In the genomic region with DNA sequence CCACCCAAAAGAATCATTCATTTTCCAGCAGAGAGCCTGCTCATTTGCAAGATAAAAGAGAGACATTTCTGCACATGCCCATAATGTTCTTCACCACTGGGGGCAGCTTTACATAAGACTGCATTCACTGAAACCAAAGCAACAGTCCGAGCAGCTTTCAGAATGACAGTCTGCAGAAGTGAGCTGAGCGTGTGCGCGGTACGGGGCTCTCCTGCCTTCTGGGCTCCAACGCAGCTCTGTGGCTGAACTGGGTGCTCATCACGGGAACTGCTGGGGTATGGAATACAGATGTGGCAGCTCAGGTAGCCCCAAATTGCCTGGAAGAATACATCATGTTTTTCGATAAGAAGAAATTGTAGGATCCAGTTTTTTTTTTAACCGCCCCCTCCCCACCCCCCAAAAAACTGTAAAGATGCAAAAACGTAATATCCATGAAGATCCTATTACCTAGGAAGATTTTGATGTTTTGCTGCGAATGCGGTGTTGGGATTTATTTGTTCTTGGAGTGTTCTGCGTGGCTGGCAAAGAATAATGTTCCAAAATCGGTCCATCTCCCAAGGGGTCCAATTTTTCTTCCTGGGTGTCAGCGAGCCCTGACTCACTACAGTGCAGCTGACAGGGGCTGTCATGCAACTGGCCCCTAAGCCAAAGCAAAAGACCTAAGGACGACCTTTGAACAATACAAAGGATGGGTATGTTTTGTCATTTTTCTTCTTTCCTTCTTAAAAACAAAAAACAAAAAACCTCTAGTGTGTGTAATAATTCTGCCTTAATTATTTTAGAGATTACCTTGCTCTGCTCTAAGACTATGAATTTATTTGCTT, we compare ENCODE assay signal across 8 cellular contexts. TPM values are rescaled to one million over a fixed set of nuclear protein-coding genes. Genes with fewer than 3 reads are reported as not detected.
DNase-seq lines count a peak whose midpoint lies in the region; ATAC-seq, FAIRE-seq and TF ChIP-seq lines count a peak whose summit lies in the region.

A gene (plus strand): TSS at position 141 of the 824 bp plus-strand sequence.

- FAIRE-seq in RCC 7860 (lab: Jason Lieb, UNC): peak; percentile 73

- H3K27ac Mint-ChIP-seq in activated CD4-positive, alpha-beta T cell treated with anti-CD3 and anti-CD28 coated beads, Interleukin-2, amount 10 ng/mL, durations not matched to agents 24 days and 14 days: no peak within 1 kb of the TSS
- H3K27ac Mint-ChIP-seq in stimulated activated naive CD8-positive, alpha-beta T cell treated with anti-CD3 and anti-CD28 coated beads, Interleukin-15, amount 100 ng/mL, for 72 hours: no peak within 1 kb of the TSS

- peak; percentile 71 for DNase-seq in activated CD4-positive, alpha-beta T cell treated with anti-CD3 and anti-CD28 coated beads, Interleukin-2, amount 10 ng/mL, durations not matched to agents 24 days and 14 days
- no peak for DNase-seq in activated CD4-positive, alpha-beta T cell treated with anti-CD3 and anti-CD28 coated beads for 1 hour
- peak; percentile 59 for DNase-seq in HT-29 (ENCODE audit: low spot score)
- peak; percentile 57 for DNase-seq in RCC 7860 (ENCODE audit: low spot score)
- DNase-seq in choroid plexus epithelial cell (ENCODE audit: low read depth): peak; percentile 84
- peak; percentile 19 to 25 for DNase-seq in left colon
- peak; percentile 9 to 10 for DNase-seq in stimulated activated naive CD8-positive, alpha-beta T cell treated with anti-CD3 and anti-CD28 coated beads, Interleukin-15, amount 100 ng/mL, for 72 hours

- H3K4me1 Mint-ChIP-seq in activated CD4-positive, alpha-beta T cell treated with anti-CD3 and anti-CD28 coated beads, Interleukin-2, amount 10 ng/mL, durations not matched to agents 24 days and 14 days: peaks cover 2% of the 10 kb centered on the region
- H3K4me1 Mint-ChIP-seq in stimulated activated naive CD8-positive, alpha-beta T cell treated with anti-CD3 and anti-CD28 coated beads, Interleukin-15, amount 100 ng/mL, for 72 hours: no peaks in the 10 kb centered on the region

- H3K4me3 Mint-ChIP-seq in activated CD4-positive, alpha-beta T cell treated with anti-CD3 and anti-CD28 coated beads, Interleukin-2, amount 10 ng/mL, durations not matched to agents 24 days and 14 days: no peak within 1 kb of the TSS
- H3K4me3 Mint-ChIP-seq in stimulated activated naive CD8-positive, alpha-beta T cell treated with anti-CD3 and anti-CD28 coated beads, Interleukin-15, amount 100 ng/mL, for 72 hours: no peak within 1 kb of the TSS

- H3K9me3 Mint-ChIP-seq in activated CD4-positive, alpha-beta T cell treated with anti-CD3 and anti-CD28 coated beads, Interleukin-2, amount 10 ng/mL, durations not matched to agents 24 days and 14 days: no peaks in the 10 kb centered on the region
- H3K9me3 Mint-ChIP-seq in stimulated activated naive CD8-positive, alpha-beta T cell treated with anti-CD3 and anti-CD28 coated beads, Interleukin-15, amount 100 ng/mL, for 72 hours: peaks cover 0 to 5% of the 10 kb centered on the region in 2 donors

- H3K36me3 Mint-ChIP-seq in activated CD4-positive, alpha-beta T cell treated with anti-CD3 and anti-CD28 coated beads, Interleukin-2, amount 10 ng/mL, durations not matched to agents 24 days and 14 days (ENCODE audit: low read depth): no peaks in the 10 kb centered on the region

- ATAC-seq in GM21528 (IDR thresholded peaks at IDR 0.05; ENCODE audit: low FRiP score, unreplicated experiment) (peak; percentile 100), left colon (peak; percentile 99)
- ATAC-seq in stimulated activated naive CD8-positive, alpha-beta T cell treated with anti-CD3 and anti-CD28 coated beads, Interleukin-15, amount 100 ng/mL, for 72 hours: peak; percentile 96

- peak within 1 kb of the TSS; percentile 31 for H3K4me3 ChIP-seq in choroid plexus epithelial cell (ENCODE audit: low read depth, low read length)

- TF ChIP-seq CTCF in choroid plexus epithelial cell (conservative IDR thresholded peaks at IDR 0.05; ENCODE audit: low read depth, low read length): peak; percentile 79

- intact Hi-C loops in activated CD4-positive, alpha-beta T cell treated with anti-CD3 and anti-CD28 coated beads, Interleukin-2, amount 10 ng/mL, durations not matched to agents 24 days and 14 days (cut with micrococcal nuclease): no loop called here
- intact Hi-C loops in left colon (cut with DNase I, micrococcal nuclease): no loop called here

- H3K27me3 Mint-ChIP-seq in activated CD4-positive, alpha-beta T cell treated with anti-CD3 and anti-CD28 coated beads, Interleukin-2, amount 10 ng/mL, durations not matched to agents 24 days and 14 days: peaks cover 36% of the 10 kb centered on the region
- H3K27me3 Mint-ChIP-seq in stimulated activated naive CD8-positive, alpha-beta T cell treated with anti-CD3 and anti-CD28 coated beads, Interleukin-15, amount 100 ng/mL, for 72 hours: peaks cover 32% of the 10 kb centered on the region

RNA-seq across cellular contexts. Expression of the gene that starts here (rescaled TPM):
- not detected in 2 replicates for total RNA-seq in activated CD4-positive, alpha-beta T cell treated with anti-CD3 and anti-CD28 coated beads, Interleukin-2, amount 10 ng/mL, durations not matched to agents 24 days and 14 days
- total RNA-seq in HT-29 (2014; rRNA removed; shearing (Covaris generic)): not detected in 2 replicates
- total RNA-seq in left colon: not detected

Comparison
In these comparisons a context has a peak if more than half of its experiments do, and no peak if none do; other contexts are left out.
1. Peak in DNase-seq in activated CD4-positive, alpha-beta T cell treated with anti-CD3 and anti-CD28 coated beads, Interleukin-2, amount 10 ng/mL, durations not matched to agents 24 days and 14 days; RNA of the gene not detected or under 1 TPM.
2. Peak in DNase-seq in HT-29; RNA of the gene not detected or under 1 TPM.
3. Peak in DNase-seq and ATAC-seq in left colon; RNA of the gene not detected or under 1 TPM.